ENCODE assay signal across 27 cellular contexts in the genomic region with DNA sequence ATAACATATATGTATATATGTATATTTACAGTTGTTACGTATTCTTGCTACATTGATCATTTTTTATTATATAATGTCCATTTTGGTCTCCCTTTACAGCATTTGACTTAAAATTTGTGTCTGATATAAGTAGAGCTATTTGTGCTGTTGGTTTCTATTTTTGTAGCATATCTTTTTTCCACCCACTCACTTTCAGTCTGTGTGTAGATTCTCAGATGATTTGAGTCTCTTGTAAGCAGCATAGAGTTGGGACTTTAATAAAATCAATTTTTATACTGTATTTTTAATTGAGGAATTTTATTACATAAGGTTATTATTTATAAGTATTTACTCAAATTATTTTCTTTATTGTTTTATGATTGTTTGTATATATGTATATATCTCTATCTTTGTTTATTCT.
"Had no signal": no experiment of that assay in that cellular context is flagged by ENCODE, and none has a peak within 500 bp of the region (broad histone marks: within the 10 kb centered on the region; RNA-seq: fewer than 3 reads in every experiment).

No MANE protein-coding gene starts in this region.

- H3K4me1 ChIP-seq: Peyer's patch had no signal

- DNase-seq: activated CD4-positive, alpha-beta T cell treated with anti-CD3 and anti-CD28 coated beads, Interleukin-2, amount 10 ng/mL, durations not matched to agents 24 days and 14 days; activated CD4-positive, alpha-beta T cell treated with anti-CD3 and anti-CD28 coated beads, Interleukin-2, amount 50 U/mL, for 4 hours; activated CD8-positive, alpha-beta T cell treated with anti-CD3 and anti-CD28 coated beads for 36 hours; activated effector memory CD4-positive, alpha-beta T cell treated with anti-CD3 and anti-CD28 coated beads, Interleukin-2, amount 50 U/mL, for 16 hours; activated naive CD4-positive, alpha-beta T cell; activated naive CD4-positive, alpha-beta T cell treated with anti-CD3 and anti-CD28 coated beads, Interleukin-2, amount 50 U/mL, for 16 hours; activated naive CD8-positive, alpha-beta T cell treated with anti-CD3 and anti-CD28 coated beads for 36 hours; activated T-cell treated with anti-CD3 and anti-CD28 coated beads, Interleukin-2, amount 50 U/mL, for 1 hour; activated T-cell treated with anti-CD3 and anti-CD28 coated beads, Interleukin-2, amount 50 U/mL, for 72 hours; amniotic stem cell; aorta; brain microvascular endothelial cell; Kasumi-1; KG1; MG63; MV-4-11; NCI-H1092; NCI-H1436 treated with DMSO at 0.1 percent for 48 hours; NCI-H1694 treated with DMSO at 0.1 percent for 48 hours; NCI-H2029; NCI-H345; NCI-H524 treated with DMSO at 0.1 percent for 48 hours; PC-3; Peyer's patch; SIG-M5; T1000 had no signal

- H3K9me3 ChIP-seq: MG63, Peyer's patch had no signal

- H3K4me3 ChIP-seq: MG63, Peyer's patch had no signal

- H3K27me3 ChIP-seq: brain microvascular endothelial cell, Peyer's patch had no signal

- H3K27ac ChIP-seq: brain microvascular endothelial cell, Peyer's patch, RWPE1 had no signal

- H3K36me3 ChIP-seq: brain microvascular endothelial cell, MG63, Peyer's patch had no signal
